Comparison of ENCODE assay signal across 14 cellular contexts in genomic region chr15:65044724-65045481, GRCh38. TPM values are rescaled to one million over a fixed set of nuclear protein-coding genes. Genes with fewer than 3 reads are reported as not detected.
DNase-seq lines count a peak whose midpoint lies in the region; ATAC-seq and TF ChIP-seq lines count a peak whose summit lies in the region.
"Had no signal": no experiment of that assay in that cellular context is flagged by ENCODE, and none has a peak within 500 bp of the region (broad histone marks: within the 10 kb centered on the region; RNA-seq: fewer than 3 reads in every experiment).

Gene SLC51B, plus strand, starts transcription at chr15:65045387. Its CDS starts 4,618 bp downstream, at chr15:65050005.

- TF ChIP-seq CTCF in WTC11 (IDR thresholded peaks at IDR 0.05), result no peak
- no peak for TF ChIP-seq CTCF in gastrocnemius medialis (IDR thresholded peaks at IDR 0.05 in 4 of 5, conservative IDR thresholded peaks at IDR 0.05 in 1 of 5)
- no peak for TF ChIP-seq CTCF in mesothelial cell of epicardium (IDR thresholded peaks at IDR 0.05; ENCODE audit: unreplicated experiment)

- H3K4me1 ChIP-seq in gastrocnemius medialis, result peaks cover 20 to 22% of the 10 kb centered on the region in 2 donors

- H3K36me3 ChIP-seq in gastrocnemius medialis, result no peaks in the 10 kb centered on the region
- H3K36me3 ChIP-seq: ovary had no signal

- POLR2A ChIA-PET in WTC11 (lab: Charles Lee), result interaction anchor here (0.7 kb wide), 1 partner anchor 23 kb away, joined by 9 read pairs; no protein-coding TSS in a partner anchor

- ATAC-seq in WTC11 (no peak; the same call in 1 of the 2 replicates), gastrocnemius medialis (peak; percentile 29 to 35), HG02852 (IDR thresholded peaks at IDR 0.05; ENCODE audit: unreplicated experiment) (no peak), GM18858 (IDR thresholded peaks at IDR 0.05; ENCODE audit: unreplicated experiment) (no peak)
- ATAC-seq: activated CD8-positive, alpha-beta T cell treated with anti-CD3 and anti-CD28 coated beads, Interleukin-2, amount 10 ng/mL, durations not matched to agents 7 days and 5 days; T-helper 17 cell had no signal

- H3K4me3 Mint-ChIP-seq in WTC11 (no peak within 1 kb of the TSS), mesothelial cell of epicardium (no peak within 1 kb of the TSS)
- H3K4me3 Mint-ChIP-seq: activated CD8-positive, alpha-beta T cell treated with anti-CD3 and anti-CD28 coated beads, Interleukin-2, amount 10 ng/mL, durations not matched to agents 7 days and 5 days; T-helper 17 cell had no signal

- no peak for TF ChIP-seq POLR2A in gastrocnemius medialis (IDR thresholded peaks at IDR 0.05)

- peaks cover 4% of the 10 kb centered on the region; the same call in 1 of the 2 replicates for H3K27me3 Mint-ChIP-seq in WTC11 (ENCODE audit: low read depth)
- H3K27me3 Mint-ChIP-seq in mesothelial cell of epicardium (ENCODE audit: low read depth), result no peaks in the 10 kb centered on the region

- H3K4me3 ChIP-seq in gastrocnemius medialis, result no peak within 1 kb of the TSS
- H3K4me3 ChIP-seq: ovary had no signal

- H3K9me3 ChIP-seq in gastrocnemius medialis, result no peaks in the 10 kb centered on the region
- H3K9me3 ChIP-seq: ovary had no signal

- in situ Hi-C loops in gastrocnemius medialis (cut with MboI; ENCODE audit: low sequenced_read_pairs in 4 of 4), result loop anchor here (25.0 kb wide), 2 partner anchors 217 to 242 kb away; partner anchors contain the start of genes PARP16 (in 3 of the 4) and RNU5A-1 (in 3 of the 4)

- DNase-seq in NCI-H146 (lab: John Stamatoyannopoulos, UW), result peak; percentile 88
- no peak for DNase-seq in WTC11 (ENCODE audit: low spot score)
- peak; percentile 60 for DNase-seq in kidney tubule cell (ENCODE audit: low spot score)
- no peak for DNase-seq in gastrocnemius medialis
- no peak for DNase-seq in mesothelial cell of epicardium (ENCODE audit: low spot score in 2 of 2, unreplicated experiment in 2 of 2)
- DNase-seq: activated CD8-positive, alpha-beta T cell treated with anti-CD3 and anti-CD28 coated beads, Interleukin-2, amount 10 ng/mL, durations not matched to agents 7 days and 5 days; effector CD8-positive, alpha-beta T cell; KBM-7; T-helper 17 cell had no signal

- H3K4me1 Mint-ChIP-seq in WTC11, result peaks cover 10% of the 10 kb centered on the region; the same call in 1 of the 2 replicates
- peaks cover 13% of the 10 kb centered on the region for H3K4me1 Mint-ChIP-seq in mesothelial cell of epicardium

- peak within 1 kb of the TSS in 1 of 4 donors; percentile 13 for H3K27ac ChIP-seq in gastrocnemius medialis
- H3K27ac ChIP-seq: ovary had no signal

- CTCF ChIA-PET in WTC11 (lab: Charles Lee), result interaction anchor here (0.6 to 4.9 kb wide), 4 partner anchors 10 to 57 kb away, joined by 4 to 34 read pairs (median 11); no protein-coding TSS in a partner anchor

- no peaks in the 10 kb centered on the region for H3K36me3 Mint-ChIP-seq in WTC11
- no peaks in the 10 kb centered on the region for H3K36me3 Mint-ChIP-seq in mesothelial cell of epicardium
- H3K36me3 Mint-ChIP-seq: activated naive CD4-positive, alpha-beta T cell treated with anti-CD3 and anti-CD28 coated beads, Interleukin-2, amount 50 U/mL, for 72 hours had no signal

- H3K9me3 Mint-ChIP-seq in WTC11 (no peaks in the 10 kb centered on the region), mesothelial cell of epicardium (no peaks in the 10 kb centered on the region)
- H3K9me3 Mint-ChIP-seq: activated naive CD4-positive, alpha-beta T cell treated with anti-CD3 and anti-CD28 coated beads, Interleukin-2, amount 50 U/mL, for 72 hours had no signal

- intact Hi-C loops in gastrocnemius medialis (cut with DNase I; ENCODE audit: low total_unique reads), result no loop called here

- H3K27ac Mint-ChIP-seq in WTC11 (no peak within 1 kb of the TSS), mesothelial cell of epicardium (no peak within 1 kb of the TSS)
- H3K27ac Mint-ChIP-seq: activated CD8-positive, alpha-beta T cell treated with anti-CD3 and anti-CD28 coated beads, Interleukin-2, amount 10 ng/mL, durations not matched to agents 7 days and 5 days; T-helper 17 cell had no signal

- H3K27me3 ChIP-seq in gastrocnemius medialis, result no peaks in the 10 kb centered on the region
- H3K27me3 ChIP-seq: ovary had no signal

TF ChIP-seq in WTC11, 78 proteins besides CTCF, POLR2A, EP300 and RAD21:
- no peak for TF ChIP-seq ATF2 (CRISPR knock-in tag; IDR thresholded peaks at IDR 0.05; ENCODE audit: borderline replicate concordance, low read depth)
- TF ChIP-seq ZNF425 (CRISPR knock-in tag; conservative IDR thresholded peaks at IDR 0.05), result no peak
- TF ChIP-seq NR3C1 (CRISPR knock-in tag; conservative IDR thresholded peaks at IDR 0.05; ENCODE audit: low read depth), result no peak
- peak; percentile 71 for TF ChIP-seq GABPB1 (CRISPR knock-in tag; IDR thresholded peaks at IDR 0.05)
- TF ChIP-seq, protein P1, sequence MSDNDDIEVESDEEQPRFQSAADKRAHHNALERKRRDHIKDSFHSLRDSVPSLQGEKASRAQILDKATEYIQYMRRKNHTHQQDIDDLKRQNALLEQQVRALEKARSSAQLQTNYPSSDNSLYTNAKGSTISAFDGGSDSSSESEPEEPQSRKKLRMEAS (CRISPR knock-in tag; IDR thresholded peaks at IDR 0.05), result no peak

RNA-seq across cellular contexts. Expression of gene SLC51B, which starts in this region (rescaled TPM):
- total RNA-seq in WTC11 (2021) (not detected in 3 replicates), gastrocnemius medialis (not detected), mesothelial cell of epicardium (not detected in 3 replicates)
- total RNA-seq: activated CD8-positive, alpha-beta T cell treated with anti-CD3 and anti-CD28 coated beads, Interleukin-2, amount 10 ng/mL, durations not matched to agents 7 days and 5 days; activated naive CD4-positive, alpha-beta T cell treated with anti-CD3 and anti-CD28 coated beads, Interleukin-2, amount 50 U/mL, for 72 hours; Daoy; T-helper 17 cell had no signal

Comparison
In these comparisons a context has a peak if more than half of its experiments do, and no peak if none do; other contexts are left out.
1. Peak in ATAC-seq in gastrocnemius medialis; RNA of the gene not detected or under 1 TPM.
2. DNase-seq: peak in NCI-H146 (single experiment) and kidney tubule cell (single experiment); none in WTC11 (single experiment), gastrocnemius medialis (0 of 2) and mesothelial cell of epicardium (0 of 2).